ENCODE assay signal across 2 cellular contexts in genomic region chr1:154147510-154147909, GRCh38.
TF ChIP-seq lines count a peak whose summit lies in the region.
"Not testable (repeated sequence)": the region's sequence is repeated elsewhere in the genome, so short reads cannot be mapped to it uniquely, and the experiment has no call there.

No MANE protein-coding gene starts in this region.

TF ChIP-seq in K562, 482 proteins besides CTCF, POLR2A, EP300 and RAD21:
- TF ChIP-seq PRDM10 (IDR thresholded peaks at IDR 0.05; ENCODE audit: partially characterized antibody) (peak; percentile 23), CEBPB (tag; IDR thresholded peaks at IDR 0.05) (peak; percentile 45; the same call in 1 of the 2 replicates)

TF ChIP-seq in HepG2, 621 proteins besides CTCF, POLR2A, EP300 and RAD21:
- TF ChIP-seq FOXP1 (IDR thresholded peaks at IDR 0.05): not testable (repeated sequence)
- TF ChIP-seq FOXP1 (CRISPR knock-in tag; IDR thresholded peaks at IDR 0.05) (peak; percentile 77), CEBPB (IDR thresholded peaks at IDR 0.05; ENCODE audit: borderline replicate concordance, low read depth, low read length) (peak; percentile 77), ZNF770 (CRISPR knock-in tag; IDR thresholded peaks at IDR 0.05) (peak; percentile 87), ZMYM3 (CRISPR knock-in tag; IDR thresholded peaks at IDR 0.05) (0 out of 2 replicates have a peak, but pooled peaks have one; percentile 13)
TF ChIP-seq in HepG2: peak in this region for 4; not testable (repeated sequence) for 617.
